ENCODE assay signal across 12 cellular contexts in the genomic region with DNA sequence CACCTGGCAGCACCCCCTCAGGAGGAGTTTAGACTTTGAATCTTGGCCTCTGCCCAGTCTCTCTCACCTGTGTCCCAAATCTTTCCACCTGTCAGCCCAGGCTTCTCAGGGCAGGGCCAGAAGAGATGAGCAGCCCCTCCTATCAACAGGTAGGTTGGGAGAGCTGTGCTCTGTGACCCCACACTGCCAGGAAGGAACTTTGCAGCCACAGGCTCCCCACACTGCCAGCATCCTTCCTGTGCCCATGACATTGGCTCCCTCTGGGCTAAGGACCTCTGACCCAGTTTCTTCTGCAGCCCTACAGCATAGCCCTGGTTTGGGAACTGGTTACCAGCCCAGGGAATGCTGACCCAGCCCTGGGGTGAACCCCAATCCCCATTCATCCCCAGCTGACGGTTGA.
"Had no signal": no experiment of that assay in that cellular context is flagged by ENCODE, and none has a peak within 500 bp of the region (broad histone marks: within the 10 kb centered on the region; RNA-seq: fewer than 3 reads in every experiment).

No MANE protein-coding gene starts in this region.

- H3K4me3 ChIP-seq: breast epithelium, coronary artery, heart right ventricle, prostate gland, suprapubic skin, transverse colon, uterus had no signal

- H3K36me3 ChIP-seq: breast epithelium, heart right ventricle, prostate gland, suprapubic skin, transverse colon, uterus had no signal

- H3K27ac Mint-ChIP-seq: activated B cell treated with CpG ODN at 0.5 μM for 24 hours had no signal

- H3K27ac ChIP-seq: breast epithelium, coronary artery, heart right ventricle, prostate gland, suprapubic skin, transverse colon, uterus had no signal

- H3K9me3 ChIP-seq: prostate gland, suprapubic skin, transverse colon, uterus had no signal

- H3K27me3 ChIP-seq: breast epithelium, transverse colon, uterus had no signal

- DNase-seq: activated B cell treated with CpG ODN at 0.5 μM for 24 hours, heart right ventricle, kidney glomerular epithelial cell, left ventricle myocardium superior, right cardiac atrium, transverse colon, uterus had no signal

- H3K4me3 Mint-ChIP-seq: activated B cell treated with CpG ODN at 0.5 μM for 24 hours, nephron had no signal

- H3K4me1 ChIP-seq: breast epithelium, prostate gland, suprapubic skin, transverse colon, uterus had no signal

- H3K4me1 Mint-ChIP-seq: nephron had no signal
